ENCODE assay signal across 11 cellular contexts in the genomic region with DNA sequence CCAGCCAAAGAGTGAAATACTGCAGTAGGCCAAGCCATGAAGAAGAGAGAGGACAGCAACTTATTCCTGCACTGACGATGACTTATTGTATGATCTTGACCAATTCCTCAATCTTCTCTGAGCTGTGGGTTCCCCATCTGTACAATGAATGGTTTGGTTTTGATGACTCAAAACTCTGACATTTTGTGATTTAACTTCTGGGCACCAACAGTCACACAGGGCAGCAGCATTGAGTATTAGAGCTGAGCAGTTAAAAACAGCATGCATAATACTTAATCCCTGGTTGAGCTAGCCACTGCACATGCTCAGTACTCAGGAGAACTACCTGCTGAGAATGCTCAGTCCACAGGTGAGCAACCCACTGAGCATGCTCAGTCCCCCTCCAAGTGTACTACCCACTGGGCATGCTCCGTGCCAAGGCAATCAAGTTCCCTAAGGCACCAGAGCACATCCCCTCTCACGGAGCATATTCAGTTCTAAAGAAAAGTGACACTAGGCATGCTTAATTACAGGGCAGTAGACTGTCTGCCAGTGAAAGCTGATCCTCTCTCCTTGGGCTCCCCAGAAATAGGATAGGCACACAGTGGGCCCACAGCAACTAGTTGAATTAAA.
DNase-seq lines count a peak whose midpoint lies in the region; ATAC-seq lines count a peak whose summit lies in the region.
"Had no signal": no experiment of that assay in that cellular context is flagged by ENCODE, and none has a peak within 500 bp of the region (broad histone marks: within the 10 kb centered on the region; RNA-seq: fewer than 3 reads in every experiment).

No MANE protein-coding gene starts in this region.

- H2BK5ac ChIP-seq in mesenchymal stem cell (ENCODE audit: low read depth, low read length, poor library complexity, severe bottlenecking) = no peak overlapping the region

- no peak overlapping the region for H3K27ac ChIP-seq in mesenchymal stem cell (ENCODE audit: low read length, poor library complexity, severe bottlenecking)

- H3K27me3 ChIP-seq in mesenchymal stem cell (ENCODE audit: control insufficient read depth in 1 of 2, insufficient read depth in 1 of 2, low read length in 2 of 2) = peaks cover 12 to 15% of the 10 kb centered on the region in 2 experiments

- no peak overlapping the region for H3K4me2 ChIP-seq in mesenchymal stem cell (ENCODE audit: low read length, poor library complexity, severe bottlenecking)

- no peak overlapping the region for H2AFZ ChIP-seq in mesenchymal stem cell (ENCODE audit: low read depth, low read length)

- ATAC-seq in HG02885 (IDR thresholded peaks at IDR 0.05; ENCODE audit: poor library complexity, unreplicated experiment) = no peak

- H3K4me1 ChIP-seq in mesenchymal stem cell (ENCODE audit: control insufficient read depth, insufficient read depth, low read depth, low read length) = no peaks in the 10 kb centered on the region
- H3K4me1 ChIP-seq: Caco-2 had no signal

- H3K79me1 ChIP-seq in mesenchymal stem cell (replicated peaks; ENCODE audit: low read length, poor library complexity, severe bottlenecking) = no peaks in the 10 kb centered on the region

- H4K91ac ChIP-seq in mesenchymal stem cell (ENCODE audit: low read length) = peak overlapping the region; percentile 44

- no peak overlapping the region for H4K8ac ChIP-seq in mesenchymal stem cell (ENCODE audit: low read length)

- H3K14ac ChIP-seq in mesenchymal stem cell (ENCODE audit: low read length in 2 of 2) = no peak overlapping the region

- 51% methylated on average over 3 of the region's 3 CpGs for WGBS in mesenchymal stem cell

- H2BK15ac ChIP-seq in mesenchymal stem cell (ENCODE audit: low read depth, poor library complexity, severe bottlenecking) = no peak overlapping the region

- no peaks in the 10 kb centered on the region for H3K36me3 ChIP-seq in mesenchymal stem cell (ENCODE audit: control insufficient read depth in 1 of 2, insufficient read depth in 2 of 2, low read depth in 1 of 2, low read length in 2 of 2)

- DNase-seq in EH (ENCODE audit: low read depth) = peak; percentile 40
- peak; percentile 85 for DNase-seq in M059J (ENCODE audit: low read depth)
- DNase-seq in astrocyte of the hippocampus (ENCODE audit: low read depth, low spot score) = peak; percentile 67
- DNase-seq in mesenchymal stem cell = peak; percentile 77
- DNase-seq in cardiac septum (ENCODE audit: low spot score) = no peak
- DNase-seq in foreskin melanocyte = no peak
- no peak for DNase-seq in HPDE6-E6E7 (ENCODE audit: extremely low spot score)
- DNase-seq: activated CD8-positive, alpha-beta memory T cell treated with anti-CD3 and anti-CD28 coated beads, Interleukin-2, amount 50 U/mL, for 4 hours; Caco-2; NCI-H526 treated with DMSO at 0.1 percent for 48 hours had no signal

- H2BK120ac ChIP-seq in mesenchymal stem cell (ENCODE audit: low read depth, low read length) = no peak overlapping the region

- no peak overlapping the region for H2AK5ac ChIP-seq in mesenchymal stem cell (ENCODE audit: low read length, severe bottlenecking)

- H3K4ac ChIP-seq in mesenchymal stem cell (ENCODE audit: low read depth in 1 of 2, low read length in 2 of 2) = peak overlapping the region in 1 of 2 experiments; percentile 29

- H3K23ac ChIP-seq in mesenchymal stem cell (ENCODE audit: low read length in 2 of 2) = no peak overlapping the region

- H3K4me3 ChIP-seq in mesenchymal stem cell (ENCODE audit: insufficient read depth in 1 of 2, low read depth in 1 of 2, low read length in 2 of 2) = no peak overlapping the region

- intact Hi-C loops in cardiac septum (cut with DNase I) = no loop called here

- no peaks in the 10 kb centered on the region for H3K9me3 ChIP-seq in mesenchymal stem cell (ENCODE audit: control insufficient read depth, low read length)
- H3K9me3 ChIP-seq: Caco-2 had no signal

- peak overlapping the region in 1 of 2 experiments; percentile 68 for H2BK12ac ChIP-seq in mesenchymal stem cell (ENCODE audit: low read length in 2 of 2)

- no peak overlapping the region for H3K9ac ChIP-seq in mesenchymal stem cell (ENCODE audit: low read length)

- H3K18ac ChIP-seq in mesenchymal stem cell (ENCODE audit: low read depth in 1 of 2, low read length in 2 of 2) = peak overlapping the region; percentile 48 to 50

Comparison
In these comparisons a context has a peak if more than half of its experiments do, and no peak if none do; other contexts are left out.
1. DNase-seq: peak in EH (single experiment), M059J (single experiment), astrocyte of the hippocampus (single experiment) and mesenchymal stem cell (single experiment); none in cardiac septum (single experiment), foreskin melanocyte (single experiment) and HPDE6-E6E7 (single experiment).